14 cellular contexts compared by ENCODE assay signal in genomic region chr2:107529146-107529545, GRCh38.
A peak's percentile ranks its signal among the peaks of the same experiment; 100 is the strongest.
DNase-seq lines count a peak whose midpoint lies in the region; ATAC-seq and TF ChIP-seq lines count a peak whose summit lies in the region.
"Had no signal": no experiment of that assay in that cellular context is flagged by ENCODE, and none has a peak within 500 bp of the region (broad histone marks: within the 10 kb centered on the region; RNA-seq: fewer than 3 reads in every experiment).

No MANE protein-coding gene starts in this region.

- intact Hi-C loops in Right ventricle myocardium superior (cut with DNase I) (no loop called here), cardiac septum (cut with DNase I) (no loop called here), heart left ventricle (cut with DNase I) (no loop called here), uterus (cut with DNase I; ENCODE audit: low total_unique reads) (no loop called here)

- DNase-seq in Right ventricle myocardium superior (no peak), cardiac septum (ENCODE audit: low spot score) (no peak), NCI-H82 treated with DMSO at 0.1 percent for 48 hours (lab: John Stamatoyannopoulos, UW; ENCODE audit: unreplicated experiment) (peak; percentile 99), heart left ventricle (peak in 3 of 5 donors; percentile 16 to 63 (median 30)), HPDE6-E6E7 (ENCODE audit: extremely low spot score) (no peak), NCI-H526 treated with DMSO at 0.1 percent for 48 hours (lab: John Stamatoyannopoulos, UW) (no peak), uterus (no peak)
- DNase-seq: activated naive CD4-positive, alpha-beta T cell treated with Interleukin-2 at 50 U/mL for 16 hours; esophagus squamous epithelium; islet precursor cell; natural killer cell; small intestine had no signal

- H3K9me3 ChIP-seq in heart left ventricle: peaks cover 0 to 5% (median 0%) of the 10 kb centered on the region in 12 donors
- no peaks in the 10 kb centered on the region for H3K9me3 ChIP-seq in uterus
- H3K9me3 ChIP-seq: esophagus squamous epithelium, vagina had no signal

- TF ChIP-seq CTCF in heart left ventricle (IDR thresholded peaks at IDR 0.05) (peak in 2 of 12 donors; percentile 15 to 22), uterus (IDR thresholded peaks at IDR 0.05) (no peak)

- no peak overlapping the region for H3K27ac ChIP-seq in heart left ventricle
- H3K27ac ChIP-seq in uterus: no peak overlapping the region
- H3K27ac ChIP-seq: esophagus squamous epithelium, vagina had no signal

- peak; percentile 93 for ATAC-seq in Right ventricle myocardium superior (ENCODE audit: poor library complexity)
- ATAC-seq in heart left ventricle: peak; percentile 67 to 89 (median 73)
- no peak for ATAC-seq in HG02970 (IDR thresholded peaks at IDR 0.05; ENCODE audit: low FRiP score, unreplicated experiment)
- ATAC-seq: natural killer cell had no signal

- peak overlapping the region in 5 of 12 donors; percentile 1 to 46 (median 18) for H3K4me3 ChIP-seq in heart left ventricle
- H3K4me3 ChIP-seq in uterus: no peak overlapping the region
- H3K4me3 ChIP-seq: esophagus squamous epithelium, vagina had no signal

- TF ChIP-seq POLR2A in heart left ventricle (IDR thresholded peaks at IDR 0.05) (no peak), uterus (IDR thresholded peaks at IDR 0.05) (no peak)

- H3K36me3 ChIP-seq in heart left ventricle (no peaks in the 10 kb centered on the region), uterus (no peaks in the 10 kb centered on the region)
- H3K36me3 ChIP-seq: esophagus squamous epithelium, vagina had no signal

- WGBS in heart left ventricle, 4 donors: 15 to 61% (median 40%) methylated on average over 1 of the region's 1 CpG

- H3K4me1 ChIP-seq in heart left ventricle: peaks cover 0 to 4% (median 0%) of the 10 kb centered on the region in 12 donors
- H3K4me1 ChIP-seq in uterus: no peaks in the 10 kb centered on the region
- H3K4me1 ChIP-seq: esophagus squamous epithelium, vagina had no signal

- H3K27me3 ChIP-seq in heart left ventricle (no peaks in the 10 kb centered on the region), uterus (no peaks in the 10 kb centered on the region)
- H3K27me3 ChIP-seq: esophagus squamous epithelium, vagina had no signal

Comparison
In these comparisons a context has a peak if more than half of its experiments do, and no peak if none do; other contexts are left out.
1. DNase-seq: peak in NCI-H82 treated with DMSO at 0.1 percent for 48 hours (single experiment) and heart left ventricle (3 of 5); none in Right ventricle myocardium superior (single experiment), cardiac septum (single experiment), HPDE6-E6E7 (single experiment), NCI-H526 treated with DMSO at 0.1 percent for 48 hours (single experiment) and uterus (0 of 2).